In genomic region chr12:11059784-11060183, GRCh38 we compare ENCODE assay signal across 1 cellular context.
TF ChIP-seq lines count a peak whose summit lies in the region.

No MANE protein-coding gene starts in this region.

TF ChIP-seq in IMR-90, 13 proteins besides CTCF, POLR2A, EP300 and RAD21 (continued from another document):
- TF ChIP-seq, protein P1, sequence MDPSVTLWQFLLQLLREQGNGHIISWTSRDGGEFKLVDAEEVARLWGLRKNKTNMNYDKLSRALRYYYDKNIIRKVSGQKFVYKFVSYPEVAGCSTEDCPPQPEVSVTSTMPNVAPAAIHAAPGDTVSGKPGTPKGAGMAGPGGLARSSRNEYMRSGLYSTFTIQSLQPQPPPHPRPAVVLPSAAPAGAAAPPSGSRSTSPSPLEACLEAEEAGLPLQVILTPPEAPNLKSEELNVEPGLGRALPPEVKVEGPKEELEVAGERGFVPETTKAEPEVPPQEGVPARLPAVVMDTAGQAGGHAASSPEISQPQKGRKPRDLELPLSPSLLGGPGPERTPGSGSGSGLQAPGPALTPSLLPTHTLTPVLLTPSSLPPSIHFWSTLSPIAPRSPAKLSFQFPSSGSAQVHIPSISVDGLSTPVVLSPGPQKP (IDR thresholded peaks at IDR 0.05; ENCODE audit: borderline replicate concordance, low read depth, low read length): no peak
- TF ChIP-seq RFX5 (IDR thresholded peaks at IDR 0.05; ENCODE audit: low read depth, low read length): no peak
